In genomic region chr11:11621881-11622706, GRCh38 we compare ENCODE assay signal across 8 cellular contexts. TPM values are rescaled to one million over a fixed set of nuclear protein-coding genes. Genes with fewer than 3 reads are reported as not detected.
DNase-seq lines count a peak whose midpoint lies in the region; ATAC-seq and TF ChIP-seq lines count a peak whose summit lies in the region.

Gene GALNT18 (minus strand): TSS chr11:11622005.

- in situ Hi-C loops in Caki2 (cut with HindIII; ENCODE audit: low pct_unique_long_range_greater_than_20kb, low sequenced_read_pairs): no loop called here

- ATAC-seq in GM21360 (IDR thresholded peaks at IDR 0.05; ENCODE audit: unreplicated experiment): peak; percentile 96
- ATAC-seq in mucosa of descending colon: peak; percentile 95

- H3K4me1 ChIP-seq in mucosa of descending colon (ENCODE audit: low read depth): peaks cover 14% of the 10 kb centered on the region

- TF ChIP-seq CTCF in epithelial cell of esophagus (IDR thresholded peaks at IDR 0.05; ENCODE audit: insufficient read depth, low read depth, low read length, missing control alignments) (peak; percentile 35), mucosa of descending colon (IDR thresholded peaks at IDR 0.05) (peak; percentile 62)

- DNase-seq in Caki2 (ENCODE audit: low read depth): peak; percentile 96
- peak; percentile 44 for DNase-seq in HS-5 (ENCODE audit: low read depth)
- DNase-seq in NOMO-1 treated with DMSO at 0.1 percent for 48 hours (lab: John Stamatoyannopoulos, UW; ENCODE audit: unreplicated experiment): peak; percentile 85
- peak; percentile 6 for DNase-seq in activated T-cell treated with anti-CD3 and anti-CD28 coated beads for 4 hours
- peak; percentile 98 for DNase-seq in epithelial cell of esophagus (ENCODE audit: low read depth)
- DNase-seq in mucosa of descending colon: peak; percentile 89 to 93 (median 92)
- peak; percentile 73 to 76 for DNase-seq in stimulated activated CD8-positive, alpha-beta memory T cell treated with anti-CD3 and anti-CD28 coated beads, Interleukin-2, amount 100 ng/mL, for 48 hours (ENCODE audit: low read depth in 2 of 2)

- no peaks in the 10 kb centered on the region for H3K9me3 ChIP-seq in mucosa of descending colon

- H3K36me3 ChIP-seq in mucosa of descending colon (ENCODE audit: low read depth): no peaks in the 10 kb centered on the region

- H3K4me3 ChIP-seq in epithelial cell of esophagus (ENCODE audit: low read length) (peak within 1 kb of the TSS; percentile 69), mucosa of descending colon (peak within 1 kb of the TSS; percentile 7)

- intact Hi-C loops in mucosa of descending colon (cut with DNase I, micrococcal nuclease): no loop called here

RNA-seq across cellular contexts. Expression of gene GALNT18, which starts in this region (rescaled TPM):
- total RNA-seq in Caki2 (2014; rRNA removed; shearing (Covaris generic); ENCODE audit: low replicate concordance): 13.5 and 15.5 TPM in 2 replicates
- total RNA-seq in mucosa of descending colon: 10 to 100 TPM in 1 of 3 donors, 1 to 10 TPM in 2; 2.0 to 27.8 (median 5.4) TPM

Comparison
In these comparisons a context has a peak if more than half of its experiments do, and no peak if none do; other contexts are left out.
1. Peak in every context shown above with its lines: DNase-seq, ATAC-seq and H3K4me3 ChIP-seq.
2. DNase-seq: peak in every context shown above with its lines; median percentile 98 in epithelial cell of esophagus; 96 in Caki2; 92 in mucosa of descending colon; 85 in NOMO-1 treated with DMSO at 0.1 percent for 48 hours; 74 in stimulated activated CD8-positive, alpha-beta memory T cell treated with anti-CD3 and anti-CD28 coated beads, Interleukin-2, amount 100 ng/mL, for 48 hours; 44 in HS-5; 6 in activated T-cell treated with anti-CD3 and anti-CD28 coated beads for 4 hours.